ENCODE assay signal across 19 cellular contexts in genomic region chr10:68049289-68050078, GRCh38. TPM values are rescaled to one million over a fixed set of nuclear protein-coding genes. Genes with fewer than 3 reads are reported as not detected.
DNase-seq lines count a peak whose midpoint lies in the region; ATAC-seq, FAIRE-seq and TF ChIP-seq lines count a peak whose summit lies in the region.
"Had no signal": no experiment of that assay in that cellular context is flagged by ENCODE, and none has a peak within 500 bp of the region (broad histone marks: within the 10 kb centered on the region; RNA-seq: fewer than 3 reads in every experiment).

No MANE protein-coding gene starts in this region.

- H3K4me3 Mint-ChIP-seq in CD4-positive, CD25-positive, alpha-beta regulatory T cell: no peak overlapping the region

- peaks cover 0 to 2% (median 0%) of the 10 kb centered on the region in 7 donors for H3K9me3 Mint-ChIP-seq in CD4-positive, CD25-positive, alpha-beta regulatory T cell
- H3K9me3 Mint-ChIP-seq: CD4-positive, alpha-beta memory T cell had no signal

- TF ChIP-seq POLR2A in H54 (IDR thresholded peaks at IDR 0.05; ENCODE audit: low read depth, low read length): no peak

- no peaks in the 10 kb centered on the region for H3K9me3 ChIP-seq in CD4-positive, CD25-positive, alpha-beta regulatory T cell (ENCODE audit: control insufficient read depth in 2 of 2, low read length in 2 of 2)
- H3K9me3 ChIP-seq in WERI-Rb-1 (ENCODE audit: severe bottlenecking): no peaks in the 10 kb centered on the region
- H3K9me3 ChIP-seq in effector memory CD4-positive, alpha-beta T cell (ENCODE audit: control insufficient read depth, low read length): no peaks in the 10 kb centered on the region
- H3K9me3 ChIP-seq: A549, Peyer's patch had no signal

- ATAC-seq in CD4-positive, CD25-positive, alpha-beta regulatory T cell (ENCODE audit: low read depth in 2 of 2): no peak
- ATAC-seq in GM21619 (IDR thresholded peaks at IDR 0.05; ENCODE audit: unreplicated experiment): no peak

- FAIRE-seq in H54 (lab: Jason Lieb, UNC) (peak; percentile 88), GM19239 (lab: Jason Lieb, UNC) (no peak)
- FAIRE-seq: A549, GM12892 had no signal

- TF ChIP-seq CTCF in WERI-Rb-1 (IDR thresholded peaks at IDR 0.05; ENCODE audit: low read depth, low read length): no peak

- H3K27ac ChIP-seq in CD4-positive, CD25-positive, alpha-beta regulatory T cell (ENCODE audit: insufficient read depth, low read length, poor library complexity, severe bottlenecking): no peak overlapping the region
- no peak overlapping the region for H3K27ac ChIP-seq in WERI-Rb-1
- no peak overlapping the region for H3K27ac ChIP-seq in effector memory CD4-positive, alpha-beta T cell (ENCODE audit: insufficient read depth, low read length, poor library complexity, severe bottlenecking)
- H3K27ac ChIP-seq: A549, Peyer's patch had no signal

- peak overlapping the region; percentile 18 to 60 (median 36) for H3K27ac Mint-ChIP-seq in CD4-positive, CD25-positive, alpha-beta regulatory T cell

- no peak for DNase-seq in CD4-positive, CD25-positive, alpha-beta regulatory T cell
- DNase-seq in H54 (ENCODE audit: insufficient read length, low spot score): no peak
- peak; percentile 20 for DNase-seq in WERI-Rb-1
- DNase-seq in iris pigment epithelial cell (ENCODE audit: low read depth): peak; percentile 31
- DNase-seq in effector memory CD4-positive, alpha-beta T cell: no peak
- DNase-seq in GM19239 (ENCODE audit: insufficient read length, low spot score): no peak
- no peak for DNase-seq in epidermal melanocyte (ENCODE audit: insufficient read length, low spot score)
- DNase-seq: CD4-positive, alpha-beta memory T cell; NCI-H146; NCI-H2029 treated with DMSO at 0.1 percent for 48 hours; NCI-H2171; NCI-H526 treated with DMSO at 0.1 percent for 48 hours; Peyer's patch; Right ventricle myocardium superior; SW 1271 had no signal

- peaks cover 10% of the 10 kb centered on the region for H3K36me3 ChIP-seq in CD4-positive, CD25-positive, alpha-beta regulatory T cell (ENCODE audit: control insufficient read depth, insufficient read depth, low read length)
- H3K36me3 ChIP-seq in WERI-Rb-1: no peaks in the 10 kb centered on the region
- no peaks in the 10 kb centered on the region for H3K36me3 ChIP-seq in effector memory CD4-positive, alpha-beta T cell (ENCODE audit: control insufficient read depth, insufficient read depth, low read length)
- H3K36me3 ChIP-seq: Peyer's patch had no signal

- peaks cover 6% of the 10 kb centered on the region for H3K4me1 ChIP-seq in CD4-positive, CD25-positive, alpha-beta regulatory T cell (ENCODE audit: control insufficient read depth, insufficient read depth, low read length, poor library complexity, severe bottlenecking)
- H3K4me1 ChIP-seq in effector memory CD4-positive, alpha-beta T cell (ENCODE audit: control insufficient read depth, insufficient read depth, low read length, poor library complexity, severe bottlenecking): no peaks in the 10 kb centered on the region
- H3K4me1 ChIP-seq: Peyer's patch had no signal

- H3K4me1 Mint-ChIP-seq in CD4-positive, CD25-positive, alpha-beta regulatory T cell: peaks cover 35 to 72% (median 55%) of the 10 kb centered on the region in 4 donors

- H3K27me3 ChIP-seq in CD4-positive, CD25-positive, alpha-beta regulatory T cell (ENCODE audit: control insufficient read depth, insufficient read depth, low read length): no peaks in the 10 kb centered on the region
- H3K27me3 ChIP-seq in WERI-Rb-1 (ENCODE audit: insufficient read depth, low read depth, severe bottlenecking): no peaks in the 10 kb centered on the region
- no peaks in the 10 kb centered on the region for H3K27me3 ChIP-seq in effector memory CD4-positive, alpha-beta T cell (replicated peaks; ENCODE audit: control insufficient read depth, insufficient read depth, low read length, poor library complexity, severe bottlenecking)
- H3K27me3 ChIP-seq: Peyer's patch had no signal

- H3K36me3 Mint-ChIP-seq in CD4-positive, CD25-positive, alpha-beta regulatory T cell: peaks cover 20% of the 10 kb centered on the region

- no peak overlapping the region for H3K4me3 ChIP-seq in CD4-positive, CD25-positive, alpha-beta regulatory T cell (ENCODE audit: low read depth, low read length)
- H3K4me3 ChIP-seq in WERI-Rb-1 (ENCODE audit: low read depth, low read length): no peak overlapping the region
- no peak overlapping the region for H3K4me3 ChIP-seq in effector memory CD4-positive, alpha-beta T cell (ENCODE audit: insufficient read depth, low read depth, low read length, poor library complexity, severe bottlenecking)
- H3K4me3 ChIP-seq: A549, Peyer's patch had no signal

- no peaks in the 10 kb centered on the region for H3K27me3 Mint-ChIP-seq in CD4-positive, CD25-positive, alpha-beta regulatory T cell
- H3K27me3 Mint-ChIP-seq: CD4-positive, alpha-beta memory T cell had no signal

RNA-seq across cellular contexts. Expression of gene HERC4, which starts 25.6 kb away (rescaled TPM):
- total RNA-seq in CD4-positive, CD25-positive, alpha-beta regulatory T cell: 69.2 TPM
- polyA plus RNA-seq in CD4-positive, CD25-positive, alpha-beta regulatory T cell: 10 to 100 TPM; 21.6 to 33.4 (median 24.3) TPM

RNA-seq across cellular contexts. Expression of gene MYPN, which starts 59.8 kb away (rescaled TPM):
- not detected for total RNA-seq in CD4-positive, CD25-positive, alpha-beta regulatory T cell
- not detected for polyA plus RNA-seq in CD4-positive, CD25-positive, alpha-beta regulatory T cell
- total RNA-seq: CD4-positive, alpha-beta memory T cell; HT-29 had no signal
- polyA plus RNA-seq: CD4-positive, alpha-beta memory T cell had no signal

Comparison
In these comparisons a context has a peak if more than half of its experiments do, and no peak if none do; other contexts are left out.
1. DNase-seq: peak in WERI-Rb-1 (single experiment) and iris pigment epithelial cell (single experiment); none in CD4-positive, CD25-positive, alpha-beta regulatory T cell (0 of 3), H54 (single experiment), effector memory CD4-positive, alpha-beta T cell (0 of 3), GM19239 (single experiment) and epidermal melanocyte (single experiment).